ENCODE assay signal across 20 cellular contexts in the genomic region with DNA sequence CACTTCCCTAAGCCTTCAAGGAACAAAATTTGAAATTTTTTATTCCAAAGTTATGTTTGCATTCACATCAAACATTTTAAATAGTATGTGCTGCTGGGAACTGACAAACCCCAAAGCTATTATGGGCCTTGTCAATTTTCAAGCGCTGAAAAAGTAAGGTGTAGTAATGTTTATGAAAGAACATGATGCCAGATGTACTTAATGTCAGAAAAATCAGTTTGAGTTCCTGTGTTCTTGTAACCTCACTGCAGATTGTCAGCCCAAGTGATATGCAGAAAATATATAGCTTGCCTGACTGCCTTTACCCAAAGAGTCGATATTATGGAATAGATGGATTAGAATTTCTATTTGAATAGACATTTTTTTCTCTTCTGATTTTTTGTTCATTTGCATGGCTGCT.
"Had no signal": no experiment of that assay in that cellular context is flagged by ENCODE, and none has a peak within 500 bp of the region (broad histone marks: within the 10 kb centered on the region; RNA-seq: fewer than 3 reads in every experiment).

No MANE protein-coding gene starts in this region.

- H3K9me3 ChIP-seq: stomach, suprapubic skin, testis, thoracic aorta, thyroid gland, tibial artery, tibial nerve, transverse colon, upper lobe of left lung, upper lobe of right lung, uterus, vagina had no signal

- DNase-seq: stimulated activated CD4-positive, alpha-beta T cell treated with anti-CD3 and anti-CD28 coated beads, Interleukin-4, amount 100 ng/mL, for 1 hour; stimulated activated CD4-positive, alpha-beta T cell treated with anti-CD3 and anti-CD28 coated beads, Interleukin-4, amount 100 ng/mL, for 4 hours; stomach; tibial artery; transverse colon; upper lobe of left lung; upper lobe of right lung; uterus had no signal

- H3K4me1 Mint-ChIP-seq: stimulated activated effector memory CD8-positive, alpha-beta T cell treated with anti-CD3 and anti-CD28 coated beads, Interleukin-12 subunit alpha, Interleukin-12 subunit beta, amount 100 ng/mL, for 72 hours; stimulated activated memory B cell treated with anti-CD40 and anti-IgM and Interleukin-4, amounts not matched to agents 10 μg/mL and 1 μg/mL and 100 μg/mL, for 72 hours; stimulated activated naive B cell treated with anti-CD40 and anti-IgM and Interleukin-4, amounts not matched to agents 10 μg/mL and 1 μg/mL and 100 μg/mL, for 72 hours; stimulated activated naive CD8-positive, alpha-beta T cell treated with anti-CD3 and anti-CD28 coated beads, Interleukin-15, amount 100 ng/mL, for 72 hours had no signal

- H3K36me3 Mint-ChIP-seq: stimulated activated effector memory CD8-positive, alpha-beta T cell treated with anti-CD3 and anti-CD28 coated beads, Interleukin-12 subunit alpha, Interleukin-12 subunit beta, amount 100 ng/mL, for 72 hours; stimulated activated memory B cell treated with anti-CD40 and anti-IgM and Interleukin-4, amounts not matched to agents 10 μg/mL and 1 μg/mL and 100 μg/mL, for 72 hours; stimulated activated naive B cell treated with anti-CD40 and anti-IgM and Interleukin-4, amounts not matched to agents 10 μg/mL and 1 μg/mL and 100 μg/mL, for 72 hours; type B pancreatic cell had no signal

- H3K27me3 ChIP-seq: stomach, suprapubic skin, testis, thyroid gland, tibial artery, tibial nerve, transverse colon, upper lobe of left lung, upper lobe of right lung, uterus, vagina had no signal

- H3K27ac ChIP-seq: stomach, suprapubic skin, testis, thoracic aorta, thyroid gland, tibial artery, tibial nerve, transverse colon, upper lobe of left lung, upper lobe of right lung, uterus, vagina had no signal

- H3K4me3 ChIP-seq: stomach, suprapubic skin, testis, thoracic aorta, thyroid gland, tibial artery, tibial nerve, transverse colon, upper lobe of left lung, upper lobe of right lung, uterus, vagina had no signal

- H3K9me3 Mint-ChIP-seq: stimulated activated effector memory CD8-positive, alpha-beta T cell treated with anti-CD3 and anti-CD28 coated beads, Interleukin-12 subunit alpha, Interleukin-12 subunit beta, amount 100 ng/mL, for 72 hours; stimulated activated memory B cell treated with anti-CD40 and anti-IgM and Interleukin-4, amounts not matched to agents 10 μg/mL and 1 μg/mL and 100 μg/mL, for 72 hours; stimulated activated naive B cell treated with anti-CD40 and anti-IgM and Interleukin-4, amounts not matched to agents 10 μg/mL and 1 μg/mL and 100 μg/mL, for 72 hours; stimulated activated naive CD8-positive, alpha-beta T cell treated with anti-CD3 and anti-CD28 coated beads, Interleukin-15, amount 100 ng/mL, for 72 hours; stimulated activated naive CD8-positive, alpha-beta T cell treated with anti-CD3 and anti-CD28 coated beads, Interleukin-15, Interleukin-2, amounts not matched to agents 100 ng/mL and 50 ng/mL, for 24 hours; type B pancreatic cell had no signal

- H3K36me3 ChIP-seq: stomach, suprapubic skin, thoracic aorta, thyroid gland, tibial artery, tibial nerve, transverse colon, upper lobe of left lung, upper lobe of right lung, uterus, vagina had no signal

- H3K27ac Mint-ChIP-seq: stimulated activated effector memory CD8-positive, alpha-beta T cell treated with anti-CD3 and anti-CD28 coated beads, Interleukin-12 subunit alpha, Interleukin-12 subunit beta, amount 100 ng/mL, for 72 hours; stimulated activated memory B cell treated with anti-CD40 and anti-IgM and Interleukin-4, amounts not matched to agents 10 μg/mL and 1 μg/mL and 100 μg/mL, for 72 hours; stimulated activated naive B cell treated with anti-CD40 and anti-IgM and Interleukin-4, amounts not matched to agents 10 μg/mL and 1 μg/mL and 100 μg/mL, for 72 hours; stimulated activated naive CD8-positive, alpha-beta T cell treated with anti-CD3 and anti-CD28 coated beads, Interleukin-15, amount 100 ng/mL, for 72 hours; stimulated activated naive CD8-positive, alpha-beta T cell treated with anti-CD3 and anti-CD28 coated beads, Interleukin-15, Interleukin-2, amounts not matched to agents 100 ng/mL and 50 ng/mL, for 24 hours; type B pancreatic cell had no signal

- H3K4me3 Mint-ChIP-seq: stimulated activated effector memory CD8-positive, alpha-beta T cell treated with anti-CD3 and anti-CD28 coated beads, Interleukin-12 subunit alpha, Interleukin-12 subunit beta, amount 100 ng/mL, for 72 hours; stimulated activated memory B cell treated with anti-CD40 and anti-IgM and Interleukin-4, amounts not matched to agents 10 μg/mL and 1 μg/mL and 100 μg/mL, for 72 hours; stimulated activated naive B cell treated with anti-CD40 and anti-IgM and Interleukin-4, amounts not matched to agents 10 μg/mL and 1 μg/mL and 100 μg/mL, for 72 hours; stimulated activated naive CD8-positive, alpha-beta T cell treated with anti-CD3 and anti-CD28 coated beads, Interleukin-15, amount 100 ng/mL, for 72 hours; stimulated activated naive CD8-positive, alpha-beta T cell treated with anti-CD3 and anti-CD28 coated beads, Interleukin-15, Interleukin-2, amounts not matched to agents 100 ng/mL and 50 ng/mL, for 24 hours; type B pancreatic cell had no signal

- H3K27me3 Mint-ChIP-seq: stimulated activated memory B cell treated with anti-CD40 and anti-IgM and Interleukin-4, amounts not matched to agents 10 μg/mL and 1 μg/mL and 100 μg/mL, for 72 hours; stimulated activated naive B cell treated with anti-CD40 and anti-IgM and Interleukin-4, amounts not matched to agents 10 μg/mL and 1 μg/mL and 100 μg/mL, for 72 hours; stimulated activated naive CD8-positive, alpha-beta T cell treated with anti-CD3 and anti-CD28 coated beads, Interleukin-15, Interleukin-2, amounts not matched to agents 100 ng/mL and 50 ng/mL, for 24 hours; type B pancreatic cell had no signal
